Comparison of ENCODE assay signal across 7 cellular contexts in genomic region chr6:54291146-54291545, GRCh38. TPM values are rescaled to one million over a fixed set of nuclear protein-coding genes. Genes with fewer than 3 reads are reported as not detected.
A peak's percentile ranks its signal among the peaks of the same experiment; 100 is the strongest.
DNase-seq lines count a peak whose midpoint lies in the region; ATAC-seq, FAIRE-seq and TF ChIP-seq lines count a peak whose summit lies in the region.

No MANE protein-coding gene starts in this region.

- H3K36me3 ChIP-seq in osteoblast (ENCODE audit: insufficient read depth, low read length) (no peaks in the 10 kb centered on the region), upper lobe of left lung (no peaks in the 10 kb centered on the region)

- no peaks in the 10 kb centered on the region for H3K9me3 ChIP-seq in osteoblast (ENCODE audit: low read depth, low read length)
- no peaks in the 10 kb centered on the region for H3K9me3 ChIP-seq in upper lobe of left lung

- H3K79me2 ChIP-seq in osteoblast (ENCODE audit: insufficient read depth, low read length): no peaks in the 10 kb centered on the region

- TF ChIP-seq CTCF in osteoblast (IDR thresholded peaks at IDR 0.05; ENCODE audit: extremely low read depth, low read depth, low read length) (no peak), upper lobe of left lung (IDR thresholded peaks at IDR 0.05) (no peak)

- no peak for DNase-seq in GM19239 (ENCODE audit: insufficient read length, low spot score)
- peak; percentile 82 for DNase-seq in RPMI7951 (ENCODE audit: low read depth)
- peak; percentile 18 for DNase-seq in osteoblast (ENCODE audit: insufficient read length, low spot score, missing footprints)
- DNase-seq in NCI-H1092 (lab: John Stamatoyannopoulos, UW): no peak
- DNase-seq in upper lobe of left lung: no peak
- no peak for DNase-seq in medulla oblongata (ENCODE audit: extremely low spot score)

- H3K4me2 ChIP-seq in osteoblast (ENCODE audit: insufficient read depth, low read length): peak overlapping the region; percentile 31

- H4K20me1 ChIP-seq in osteoblast (ENCODE audit: insufficient read depth, low read length): no peaks in the 10 kb centered on the region

- peaks cover 21% of the 10 kb centered on the region for H3K4me1 ChIP-seq in osteoblast (ENCODE audit: insufficient read depth, low read length)
- no peaks in the 10 kb centered on the region for H3K4me1 ChIP-seq in upper lobe of left lung

- H3K4me3 ChIP-seq in osteoblast (ENCODE audit: insufficient read depth, low read length): no peak overlapping the region
- no peak overlapping the region for H3K4me3 ChIP-seq in upper lobe of left lung

- H3K27ac ChIP-seq in osteoblast (ENCODE audit: low read depth, low read length): peak overlapping the region; percentile 42
- no peak overlapping the region for H3K27ac ChIP-seq in upper lobe of left lung

- no peak for TF ChIP-seq EP300 in upper lobe of left lung (IDR thresholded peaks at IDR 0.05)

- ATAC-seq in HG02938 (IDR thresholded peaks at IDR 0.05; ENCODE audit: unreplicated experiment) (peak; percentile 66), upper lobe of left lung (ENCODE audit: low FRiP score in 2 of 2) (no peak)

- H2AFZ ChIP-seq in osteoblast (ENCODE audit: low read length): peak overlapping the region; percentile 69

- 49 to 55% methylated on average over 2 of the region's 2 CpGs for WGBS in upper lobe of left lung, 2 donors

- H3K27me3 ChIP-seq in osteoblast (ENCODE audit: insufficient read depth, low read length) (no peaks in the 10 kb centered on the region), upper lobe of left lung (no peaks in the 10 kb centered on the region)

- TF ChIP-seq POLR2A in upper lobe of left lung (IDR thresholded peaks at IDR 0.05): no peak

- FAIRE-seq in GM19239 (lab: Jason Lieb, UNC): peak; percentile 95

RNA-seq across cellular contexts. Expression of gene TINAG, which starts 17.1 kb away (rescaled TPM):
- not detected in 2 replicates for total RNA-seq in RPMI7951 (2014; rRNA removed; shearing (Covaris generic))
- total RNA-seq in osteoblast (not detected in 2 replicates), upper lobe of left lung (not detected)

Comparison
In these comparisons a context has a peak if more than half of its experiments do, and no peak if none do; other contexts are left out.
1. DNase-seq: peak in RPMI7951 (single experiment) and osteoblast (single experiment); none in GM19239 (single experiment), NCI-H1092 (single experiment), upper lobe of left lung (0 of 2) and medulla oblongata (single experiment).